2 cellular contexts compared by ENCODE assay signal in the genomic region with DNA sequence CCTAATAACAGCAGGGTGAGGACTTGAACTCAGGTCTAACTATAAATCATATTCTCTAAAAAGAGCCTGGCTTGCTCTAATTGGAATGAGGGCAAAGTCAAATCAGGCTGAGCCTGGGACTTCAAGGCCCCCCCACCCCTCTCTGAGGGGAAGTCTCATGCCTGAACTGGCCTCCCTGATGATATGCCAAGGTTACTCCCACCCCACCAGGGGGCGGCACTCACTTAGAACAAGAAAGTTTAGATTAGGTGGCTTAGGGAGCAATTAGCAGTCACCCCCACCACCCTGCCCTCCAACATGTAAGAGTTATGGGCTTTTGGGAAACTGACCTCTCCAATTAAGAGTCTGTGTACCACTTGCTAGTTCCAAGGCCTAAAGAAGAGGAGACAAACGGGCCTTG.
TF ChIP-seq lines count a peak whose summit lies in the region.

No MANE protein-coding gene starts in this region.

TF ChIP-seq in A549, 52 proteins besides CTCF, POLR2A, EP300 and RAD21:
- TF ChIP-seq CHD2 (IDR thresholded peaks at IDR 0.05; ENCODE audit: low read length, partially characterized antibody) (no peak), SMC3 (IDR thresholded peaks at IDR 0.05) (peak; percentile 32; the same call in 2 of the 3 replicates), MAFK (IDR thresholded peaks at IDR 0.05; ENCODE audit: partially characterized antibody) (no peak)

TF ChIP-seq in endothelial cell of umbilical vein, 7 proteins besides CTCF, POLR2A, EP300 and RAD21:
- TF ChIP-seq, protein P1, sequence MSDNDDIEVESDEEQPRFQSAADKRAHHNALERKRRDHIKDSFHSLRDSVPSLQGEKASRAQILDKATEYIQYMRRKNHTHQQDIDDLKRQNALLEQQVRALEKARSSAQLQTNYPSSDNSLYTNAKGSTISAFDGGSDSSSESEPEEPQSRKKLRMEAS (IDR thresholded peaks at IDR 0.05; ENCODE audit: insufficient read depth, insufficient read length): no peak
- TF ChIP-seq JUN (IDR thresholded peaks at IDR 0.05; ENCODE audit: borderline replicate concordance, insufficient read depth, insufficient read length, low read depth) (no peak), EZH2 (IDR thresholded peaks at IDR 0.05; ENCODE audit: borderline replicate concordance, low read depth, low read length, severe bottlenecking) (no peak), GATA2 (IDR thresholded peaks at IDR 0.05; ENCODE audit: insufficient read depth, insufficient read length, low read depth, low read length) (no peak), FOS (IDR thresholded peaks at IDR 0.05; ENCODE audit: borderline replicate concordance, insufficient read depth, low read length) (no peak), POLR2AphosphoS5 (IDR thresholded peaks at IDR 0.05; ENCODE audit: insufficient read depth, low read depth, low read length) (no peak), MYC (IDR thresholded peaks at IDR 0.05; ENCODE audit: low read depth, low read length) (no peak)
TF ChIP-seq in endothelial cell of umbilical vein: peak in this region for 0.
